Comparison of ENCODE assay signal across 10 cellular contexts in the genomic region with DNA sequence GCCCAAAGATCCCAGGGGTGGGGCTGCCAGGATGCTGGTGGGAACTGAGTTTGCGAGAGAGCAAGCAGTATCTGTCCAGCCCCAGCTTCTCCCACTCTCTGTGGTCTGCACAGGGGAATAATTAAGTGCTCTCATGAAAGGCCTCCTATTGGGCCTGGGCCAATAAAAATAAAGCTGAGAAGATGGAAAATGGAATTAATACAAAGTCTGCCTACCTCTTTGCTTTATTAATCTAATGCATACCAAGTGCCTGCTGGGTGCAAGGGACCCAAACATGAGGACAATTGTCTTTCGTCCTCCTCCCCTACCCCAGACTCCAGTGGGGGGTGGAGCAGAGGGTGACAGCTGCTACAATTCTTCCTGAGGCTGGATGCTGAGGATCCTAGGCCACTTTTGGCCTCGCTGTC. TPM values are rescaled to one million over a fixed set of nuclear protein-coding genes. Genes with fewer than 3 reads are reported as not detected.
A peak's percentile ranks its signal among the peaks of the same experiment; 100 is the strongest.
DNase-seq lines count a peak whose midpoint lies in the region; ATAC-seq and TF ChIP-seq lines count a peak whose summit lies in the region.
"Had no signal": no experiment of that assay in that cellular context is flagged by ENCODE, and none has a peak within 500 bp of the region (broad histone marks: within the 10 kb centered on the region; RNA-seq: fewer than 3 reads in every experiment).

No MANE protein-coding gene starts in this region.

- H3K9me3 Mint-ChIP-seq in CD8-positive, alpha-beta memory T cell: peaks cover 0 to 4% (median 0%) of the 10 kb centered on the region in 5 donors
- no peaks in the 10 kb centered on the region for H3K9me3 Mint-ChIP-seq in natural killer cell treated with Interleukin-12 subunit alpha and Interleukin-12 subunit beta and Interleukin-15 and Interleukin-18, amount 100 ng/mL, for 72 hours

- peaks cover 86% of the 10 kb centered on the region for H3K4me1 ChIP-seq in CD8-positive, alpha-beta memory T cell (ENCODE audit: insufficient read depth, low read length)

- peaks cover 0 to 13% of the 10 kb centered on the region in 2 donors for H3K27me3 Mint-ChIP-seq in CD8-positive, alpha-beta memory T cell
- no peaks in the 10 kb centered on the region for H3K27me3 Mint-ChIP-seq in natural killer cell treated with Interleukin-12 subunit alpha and Interleukin-12 subunit beta and Interleukin-15 and Interleukin-18, amount 100 ng/mL, for 72 hours

- H3K9me3 ChIP-seq in CD8-positive, alpha-beta memory T cell (ENCODE audit: low read length): no peaks in the 10 kb centered on the region

- POLR2A ChIA-PET in CD8-positive, alpha-beta memory T cell (lab: Charles Lee): interaction anchor here (1.3 kb wide), 1 partner anchor 52 kb away, joined by 3 read pairs; no protein-coding TSS in a partner anchor
- POLR2A ChIA-PET in HEK293T (lab: Yijun Ruan, JAX): no interaction called here

- DNase-seq in CD8-positive, alpha-beta memory T cell: no peak
- no peak for DNase-seq in HEK293T (ENCODE audit: extremely low spot score)
- peak; percentile 59 for DNase-seq in astrocyte of the cerebellum (ENCODE audit: low read depth)
- no peak for DNase-seq in natural killer cell treated with Interleukin-12 subunit alpha and Interleukin-12 subunit beta and Interleukin-15 and Interleukin-18, amount 100 ng/mL, for 72 hours (ENCODE audit: low spot score)
- DNase-seq in posterior vena cava (ENCODE audit: low spot score): no peak
- DNase-seq: effector CD8-positive, alpha-beta T cell; NCI-H524 treated with DMSO at 0.1 percent for 48 hours had no signal

- no peak for TF ChIP-seq CTCF in astrocyte of the cerebellum (IDR thresholded peaks at IDR 0.05; ENCODE audit: low read depth, low read length, missing control alignments)

- peak overlapping the region in 7 of 8 donors; percentile 39 to 98 (median 76) for H3K27ac Mint-ChIP-seq in CD8-positive, alpha-beta memory T cell
- peak overlapping the region; percentile 68 to 84 for H3K27ac Mint-ChIP-seq in natural killer cell treated with Interleukin-12 subunit alpha and Interleukin-12 subunit beta and Interleukin-15 and Interleukin-18, amount 100 ng/mL, for 72 hours

- intact Hi-C loops in posterior vena cava (cut with DNase I): loop anchor here in 1 of 2 donors (10.0 kb wide), 1 partner anchor 49 kb away; no protein-coding TSS in a partner anchor

- peaks cover 63 to 88% (median 73%) of the 10 kb centered on the region in 3 donors for H3K4me1 Mint-ChIP-seq in CD8-positive, alpha-beta memory T cell
- H3K4me1 Mint-ChIP-seq in natural killer cell treated with Interleukin-12 subunit alpha and Interleukin-12 subunit beta and Interleukin-15 and Interleukin-18, amount 100 ng/mL, for 72 hours (ENCODE audit: low read depth in 2 of 2): peaks cover 53 to 61% of the 10 kb centered on the region in 2 donors

- no peak overlapping the region for H3K4me3 ChIP-seq in CD8-positive, alpha-beta memory T cell (ENCODE audit: low read length)
- H3K4me3 ChIP-seq in astrocyte of the cerebellum (ENCODE audit: low read depth, low read length): no peak overlapping the region

- H3K36me3 Mint-ChIP-seq in CD8-positive, alpha-beta memory T cell: peaks cover 0 to 75% (median 6%) of the 10 kb centered on the region in 3 donors
- peaks cover 23% of the 10 kb centered on the region for H3K36me3 Mint-ChIP-seq in natural killer cell treated with Interleukin-12 subunit alpha and Interleukin-12 subunit beta and Interleukin-15 and Interleukin-18, amount 100 ng/mL, for 72 hours

- no peaks in the 10 kb centered on the region for H3K27me3 ChIP-seq in CD8-positive, alpha-beta memory T cell (ENCODE audit: insufficient read depth, low read length, poor library complexity, severe bottlenecking)

- H3K27ac ChIP-seq in CD8-positive, alpha-beta memory T cell (ENCODE audit: low read depth, low read length): no peak overlapping the region

- in situ Hi-C loops in astrocyte of the cerebellum (cut with HindIII; ENCODE audit: low sequenced_read_pairs): loop anchor here (5.0 to 25.0 kb wide), 2 partner anchors 99 to 276 kb away; a partner anchor contains a TSS

- CTCF ChIA-PET in CD8-positive, alpha-beta memory T cell (lab: Charles Lee): interaction anchor here (0.8 to 2.1 kb wide), 4 partner anchors 8 to 65 kb away, joined by 3 to 13 read pairs (median 6); no protein-coding TSS in a partner anchor
- CTCF ChIA-PET in HEK293T (lab: Yijun Ruan, JAX): no interaction called here

- peak overlapping the region in 5 of 7 donors; percentile 44 to 70 (median 64) for H3K4me3 Mint-ChIP-seq in CD8-positive, alpha-beta memory T cell
- H3K4me3 Mint-ChIP-seq in natural killer cell treated with Interleukin-12 subunit alpha and Interleukin-12 subunit beta and Interleukin-15 and Interleukin-18, amount 100 ng/mL, for 72 hours: peak overlapping the region; percentile 21

- peaks cover 62% of the 10 kb centered on the region for H3K36me3 ChIP-seq in CD8-positive, alpha-beta memory T cell (ENCODE audit: insufficient read depth, low read length)

- no peak for ATAC-seq in natural killer cell treated with Interleukin-12 subunit alpha and Interleukin-12 subunit beta and Interleukin-15 and Interleukin-18, amount 100 ng/mL, for 72 hours
- ATAC-seq in HG03432 (IDR thresholded peaks at IDR 0.05; ENCODE audit: unreplicated experiment) (no peak), GM19455 (IDR thresholded peaks at IDR 0.05; ENCODE audit: unreplicated experiment) (no peak), HG03565 (IDR thresholded peaks at IDR 0.05; ENCODE audit: unreplicated experiment) (no peak)

TF ChIP-seq in HEK293T, 16 proteins besides CTCF, POLR2A, EP300 and RAD21:
- TF ChIP-seq, protein P1, sequence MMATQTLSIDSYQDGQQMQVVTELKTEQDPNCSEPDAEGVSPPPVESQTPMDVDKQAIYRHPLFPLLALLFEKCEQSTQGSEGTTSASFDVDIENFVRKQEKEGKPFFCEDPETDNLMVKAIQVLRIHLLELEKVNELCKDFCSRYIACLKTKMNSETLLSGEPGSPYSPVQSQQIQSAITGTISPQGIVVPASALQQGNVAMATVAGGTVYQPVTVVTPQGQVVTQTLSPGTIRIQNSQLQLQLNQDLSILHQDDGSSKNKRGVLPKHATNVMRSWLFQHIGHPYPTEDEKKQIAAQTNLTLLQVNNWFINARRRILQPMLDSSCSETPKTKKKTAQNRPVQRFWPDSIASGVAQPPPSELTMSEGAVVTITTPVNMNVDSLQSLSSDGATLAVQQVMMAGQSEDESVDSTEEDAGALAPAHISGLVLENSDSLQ (IDR thresholded peaks at IDR 0.05): peak; percentile 48
- TF ChIP-seq ELF4 (IDR thresholded peaks at IDR 0.05) (no peak), ARNT (IDR thresholded peaks at IDR 0.05) (no peak), FOXA1 (IDR thresholded peaks at IDR 0.05) (no peak), FOXM1 (IDR thresholded peaks at IDR 0.05; ENCODE audit: borderline replicate concordance) (no peak)

RNA-seq across cellular contexts. Expression of a gene that starts 5.4 kb away (rescaled TPM):
- total RNA-seq in CD8-positive, alpha-beta memory T cell: 100 to 1,000 TPM; 298 to 302 TPM
- polyA plus RNA-seq in CD8-positive, alpha-beta memory T cell: 110 TPM
- total RNA-seq in natural killer cell treated with Interleukin-12 subunit alpha and Interleukin-12 subunit beta and Interleukin-15 and Interleukin-18, amount 100 ng/mL, for 72 hours: 100 to 1,000 TPM; 225 to 449 TPM
- 10 to 100 TPM; 37.4 to 38.7 TPM for total RNA-seq in posterior vena cava

RNA-seq across cellular contexts. Expression of a gene that starts 19.3 kb away (rescaled TPM):
- total RNA-seq in CD8-positive, alpha-beta memory T cell: 100 to 1,000 TPM; 177 to 205 TPM
- polyA plus RNA-seq in CD8-positive, alpha-beta memory T cell: 86.6 TPM
- 100 to 1,000 TPM; 140 to 160 TPM for total RNA-seq in natural killer cell treated with Interleukin-12 subunit alpha and Interleukin-12 subunit beta and Interleukin-15 and Interleukin-18, amount 100 ng/mL, for 72 hours
- 100 to 1,000 TPM; 135 to 173 TPM for total RNA-seq in posterior vena cava

RNA-seq across cellular contexts. Expression of a gene that starts 32.5 kb away (rescaled TPM):
- 100 to 1,000 TPM; 231 to 233 TPM for total RNA-seq in CD8-positive, alpha-beta memory T cell
- polyA plus RNA-seq in CD8-positive, alpha-beta memory T cell: 311 TPM
- total RNA-seq in natural killer cell treated with Interleukin-12 subunit alpha and Interleukin-12 subunit beta and Interleukin-15 and Interleukin-18, amount 100 ng/mL, for 72 hours: 100 to 1,000 TPM; 348 to 798 TPM
- total RNA-seq in posterior vena cava: 100 to 1,000 TPM; 195 to 306 TPM

Comparison
In these comparisons a context has a peak if more than half of its experiments do, and no peak if none do; other contexts are left out.
1. RNA of a gene that starts 5.4 kb away (total RNA-seq): 225 to 449 TPM in natural killer cell treated with Interleukin-12 subunit alpha and Interleukin-12 subunit beta and Interleukin-15 and Interleukin-18, amount 100 ng/mL, for 72 hours and 298 to 302 TPM in CD8-positive, alpha-beta memory T cell; 37.4 to 38.7 TPM in posterior vena cava; every median in the first group is over 4 times any median in the second.